In genomic region chr2:79782540-79782939, GRCh38 we compare ENCODE assay signal across 15 cellular contexts.
"Had no signal": no experiment of that assay in that cellular context is flagged by ENCODE, and none has a peak within 500 bp of the region (broad histone marks: within the 10 kb centered on the region; RNA-seq: fewer than 3 reads in every experiment).

No MANE protein-coding gene starts in this region.

- H3K27ac ChIP-seq: cardiac muscle cell, foreskin keratinocyte, hepatocyte, pancreas, right lobe of liver, tibial nerve, WERI-Rb-1 had no signal

- H3K27me3 Mint-ChIP-seq: activated naive CD8-positive, alpha-beta T cell; memory B cell; stimulated activated naive CD8-positive, alpha-beta T cell treated with anti-CD3 and anti-CD28 coated beads, Interleukin-15, Interleukin-2, amounts not matched to agents 100 ng/mL and 50 ng/mL, for 24 hours had no signal

- H3K4me3 ChIP-seq: cardiac muscle cell, hepatocyte, pancreas, right lobe of liver, tibial nerve had no signal

- H3K4me2 ChIP-seq: hepatocyte had no signal

- H3K4me1 ChIP-seq: foreskin keratinocyte, pancreas, right lobe of liver, tibial nerve had no signal

- H3K4me1 Mint-ChIP-seq: memory B cell; naive thymus-derived CD4-positive, alpha-beta T cell had no signal

- H3K4me3 Mint-ChIP-seq: activated naive CD8-positive, alpha-beta T cell; memory B cell; naive thymus-derived CD4-positive, alpha-beta T cell; stimulated activated naive CD8-positive, alpha-beta T cell treated with anti-CD3 and anti-CD28 coated beads, Interleukin-15, Interleukin-2, amounts not matched to agents 100 ng/mL and 50 ng/mL, for 24 hours had no signal

- H3K36me3 Mint-ChIP-seq: activated naive CD8-positive, alpha-beta T cell; memory B cell; naive thymus-derived CD4-positive, alpha-beta T cell had no signal

- H2AFZ ChIP-seq: hepatocyte had no signal

- H3K9me3 ChIP-seq: pancreas, right lobe of liver, tibial nerve had no signal

- DNase-seq: activated CD4-positive, alpha-beta T cell treated with anti-CD3 and anti-CD28 coated beads, Interleukin-2, amount 50 U/mL, for 4 hours; foreskin keratinocyte; naive thymus-derived CD4-positive, alpha-beta T cell; pancreas; right lobe of liver; stimulated activated CD4-positive, alpha-beta T cell treated with anti-CD3 and anti-CD28 coated beads, Interleukin-15, amount 100 ng/mL, for 24 hours; stimulated activated CD4-positive, alpha-beta T cell treated with anti-CD3 and anti-CD28 coated beads, Interleukin-2, amount 100 ng/mL, for 48 hours; T-helper 2 cell had no signal

- H3K27me3 ChIP-seq: cardiac muscle cell, foreskin keratinocyte, hepatocyte, pancreas, right lobe of liver, tibial nerve had no signal

- H3K36me3 ChIP-seq: cardiac muscle cell, pancreas, right lobe of liver, tibial nerve, WERI-Rb-1 had no signal

- ATAC-seq: foreskin keratinocyte; naive thymus-derived CD4-positive, alpha-beta T cell; pancreas; right lobe of liver had no signal

- H3K27ac Mint-ChIP-seq: activated naive CD8-positive, alpha-beta T cell; memory B cell; naive thymus-derived CD4-positive, alpha-beta T cell; stimulated activated naive CD8-positive, alpha-beta T cell treated with anti-CD3 and anti-CD28 coated beads, Interleukin-15, Interleukin-2, amounts not matched to agents 100 ng/mL and 50 ng/mL, for 24 hours had no signal
